ENCODE assay signal across 9 cellular contexts in genomic region chr4:97987019-97987648, GRCh38.
DNase-seq lines count a peak whose midpoint lies in the region; ATAC-seq and TF ChIP-seq lines count a peak whose summit lies in the region.
"Had no signal": no experiment of that assay in that cellular context is flagged by ENCODE, and none has a peak within 500 bp of the region (broad histone marks: within the 10 kb centered on the region; RNA-seq: fewer than 3 reads in every experiment).

No MANE protein-coding gene starts in this region.

- ATAC-seq in T-cell (replicated peaks in 1 of 4) (no peak), GM19351 (IDR thresholded peaks at IDR 0.05; ENCODE audit: unreplicated experiment) (no peak)

- H3K4me3 Mint-ChIP-seq in brain (no peak overlapping the region), T-cell (no peak overlapping the region)
- H3K4me3 Mint-ChIP-seq: central memory CD8-positive, alpha-beta T cell had no signal

- CTCF ChIA-PET in T-cell (lab: Charles Lee), result no interaction called here

- TF ChIP-seq CTCF in GM10266 (IDR thresholded peaks at IDR 0.05; ENCODE audit: control insufficient read depth, insufficient read depth, low read depth, missing control alignments), result peak; percentile 36
- peak; percentile 54 to 76 for TF ChIP-seq CTCF in brain (conservative IDR thresholded peaks at IDR 0.05)

- POLR2A ChIA-PET in T-cell (lab: Charles Lee), result no interaction called here

- H3K9me3 Mint-ChIP-seq in brain (peaks cover 0 to 6% (median 5%) of the 10 kb centered on the region in 5 experiments), T-cell (peaks cover 3 to 5% (median 5%) of the 10 kb centered on the region in 3 donors)

- H3K4me1 Mint-ChIP-seq in brain (no peaks in the 10 kb centered on the region), T-cell (no peaks in the 10 kb centered on the region)
- H3K4me1 Mint-ChIP-seq: central memory CD8-positive, alpha-beta T cell had no signal

- DNase-seq in GM10266 (ENCODE audit: extremely low spot score) (peak; percentile 7), NCI-H1105 (lab: John Stamatoyannopoulos, UW) (peak; percentile 8), myocyte (ENCODE audit: low read depth) (peak; percentile 34), T-cell (no peak), mucosa of gallbladder (ENCODE audit: low spot score) (no peak)
- no peak for DNase-seq in effector CD4-positive, alpha-beta T cell

- H3K36me3 Mint-ChIP-seq in brain (no peaks in the 10 kb centered on the region), T-cell (no peaks in the 10 kb centered on the region)

- H3K27ac Mint-ChIP-seq in brain (no peak overlapping the region), T-cell (no peak overlapping the region)

- H3K27me3 Mint-ChIP-seq in brain, result peaks cover 3% of the 10 kb centered on the region
- H3K27me3 Mint-ChIP-seq in T-cell, result no peaks in the 10 kb centered on the region
- H3K27me3 Mint-ChIP-seq: central memory CD8-positive, alpha-beta T cell had no signal

Comparison
In these comparisons a context has a peak if more than half of its experiments do, and no peak if none do; other contexts are left out.
1. DNase-seq: peak in GM10266 (single experiment), NCI-H1105 (single experiment) and myocyte (single experiment); none in T-cell (0 of 34), mucosa of gallbladder (single experiment) and effector CD4-positive, alpha-beta T cell (single experiment).